7 cellular contexts compared by ENCODE assay signal in the genomic region with DNA sequence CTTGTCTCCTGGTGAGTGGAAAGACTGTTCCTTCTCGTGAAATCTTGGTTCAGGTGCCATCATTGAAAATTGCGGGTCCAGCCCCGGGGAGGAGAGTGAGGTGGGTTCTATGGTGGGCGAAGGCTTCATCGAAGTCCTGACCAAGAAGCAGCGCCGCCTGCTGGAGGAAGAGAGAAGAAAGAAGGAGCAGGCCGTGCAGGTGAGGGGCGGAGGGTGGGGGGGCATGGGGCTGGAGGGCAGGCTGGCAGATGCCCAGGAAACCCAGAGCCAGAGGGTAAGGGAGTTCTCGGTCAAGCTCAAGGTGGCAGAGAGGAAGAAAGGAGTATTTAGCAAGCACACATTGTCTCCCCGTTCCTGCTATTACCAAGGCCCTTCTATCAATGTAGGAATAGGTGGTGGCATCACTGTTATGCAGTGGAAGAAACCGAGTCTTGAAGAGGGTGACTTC. TPM values are rescaled to one million over a fixed set of nuclear protein-coding genes. Genes with fewer than 3 reads are reported as not detected.
DNase-seq lines count a peak whose midpoint lies in the region; ATAC-seq and TF ChIP-seq lines count a peak whose summit lies in the region.

No MANE protein-coding gene starts in this region.

- TF ChIP-seq CTCF in GM20000 (IDR thresholded peaks at IDR 0.05; ENCODE audit: extremely low read depth, missing control alignments), result peak; percentile 12
- peak; percentile 59 for TF ChIP-seq CTCF in OCI-LY3 (IDR thresholded peaks at IDR 0.05; ENCODE audit: low read depth, low read length)
- TF ChIP-seq CTCF in cardiac muscle cell (IDR thresholded peaks at IDR 0.05; ENCODE audit: low read depth, low read length), result peak; percentile 49

- ATAC-seq in GM18498 (IDR thresholded peaks at IDR 0.05; ENCODE audit: unreplicated experiment) (no peak), GM18861 (IDR thresholded peaks at IDR 0.05; ENCODE audit: unreplicated experiment) (no peak)

- no peak overlapping the region for H3K27ac Mint-ChIP-seq in activated T-helper 2 cell treated with anti-CD3 and anti-CD28 coated beads, Interferon-gamma antibody, Interleukin-2, Interleukin-4, amounts not matched to agents 10 μg/mL and 5 μg/mL and 100 μg/mL, durations not matched to agents 14 hours and 24 hours and 36 hours

- H3K27ac ChIP-seq in OCI-LY3 (ENCODE audit: low read length), result no peak overlapping the region
- peak overlapping the region; percentile 60 for H3K27ac ChIP-seq in cardiac muscle cell

- peaks cover 68% of the 10 kb centered on the region for H3K36me3 Mint-ChIP-seq in activated T-helper 2 cell treated with anti-CD3 and anti-CD28 coated beads, Interferon-gamma antibody, Interleukin-2, Interleukin-4, amounts not matched to agents 10 μg/mL and 5 μg/mL and 100 μg/mL, durations not matched to agents 14 hours and 24 hours and 36 hours (ENCODE audit: low read depth)

- H3K4me3 ChIP-seq in OCI-LY3 (ENCODE audit: low read length) (no peak overlapping the region), cardiac muscle cell (no peak overlapping the region)

- no peaks in the 10 kb centered on the region for H4K20me1 ChIP-seq in OCI-LY3 (ENCODE audit: insufficient read depth, low read length)

- H3K79me2 ChIP-seq in OCI-LY3 (ENCODE audit: low read length), result peaks cover 4% of the 10 kb centered on the region; the same call in 1 of the 2 replicates

- H3K9me3 ChIP-seq in OCI-LY3 (ENCODE audit: insufficient read depth, low read length), result no peaks in the 10 kb centered on the region
- H3K9me3 ChIP-seq in cardiac muscle cell (ENCODE audit: low read depth), result no peaks in the 10 kb centered on the region

- H2AFZ ChIP-seq in OCI-LY3 (ENCODE audit: low read depth, low read length), result no peak overlapping the region

- H3K4me1 Mint-ChIP-seq in activated T-helper 2 cell treated with anti-CD3 and anti-CD28 coated beads, Interferon-gamma antibody, Interleukin-2, Interleukin-4, amounts not matched to agents 10 μg/mL and 5 μg/mL and 100 μg/mL, durations not matched to agents 14 hours and 24 hours and 36 hours (ENCODE audit: low read depth), result no peaks in the 10 kb centered on the region

- H3K36me3 ChIP-seq in OCI-LY3 (replicated peaks; ENCODE audit: low read depth, low read length), result peaks cover 76% of the 10 kb centered on the region
- peaks cover 93% of the 10 kb centered on the region for H3K36me3 ChIP-seq in cardiac muscle cell

- H3K4me2 ChIP-seq in OCI-LY3 (ENCODE audit: low read length), result no peak overlapping the region

- H3K9ac ChIP-seq in OCI-LY3 (ENCODE audit: low read length), result no peak overlapping the region

- H3K27me3 Mint-ChIP-seq in activated T-helper 2 cell treated with anti-CD3 and anti-CD28 coated beads, Interferon-gamma antibody, Interleukin-2, Interleukin-4, amounts not matched to agents 10 μg/mL and 5 μg/mL and 100 μg/mL, durations not matched to agents 14 hours and 24 hours and 36 hours (ENCODE audit: low read depth), result no peaks in the 10 kb centered on the region

- peak; percentile 61 for DNase-seq in GM20000 (ENCODE audit: low spot score)
- peak; percentile 29 for DNase-seq in activated T-helper 2 cell treated with anti-CD3 and anti-CD28 coated beads, Interferon-gamma antibody, Interleukin-2, Interleukin-4, amounts not matched to agents 10 μg/mL and 5 μg/mL and 100 μg/mL, durations not matched to agents 14 hours and 24 hours and 36 hours (ENCODE audit: low spot score)
- DNase-seq in cardiac muscle cell (ENCODE audit: low read depth in 1 of 2, low spot score in 1 of 2), result peak; percentile 40 to 70
- DNase-seq in stimulated activated CD4-positive, alpha-beta T cell treated with anti-CD3 and anti-CD28 coated beads, Interleukin-1b, Interleukin-23, amount 100 ng/mL, for 1 hour (ENCODE audit: low read depth in 2 of 2), result peak; percentile 31 to 39

- intact Hi-C loops in activated T-helper 2 cell treated with anti-CD3 and anti-CD28 coated beads, Interferon-gamma antibody, Interleukin-2, Interleukin-4, amounts not matched to agents 10 μg/mL and 5 μg/mL and 100 μg/mL, durations not matched to agents 14 hours and 24 hours and 36 hours (cut with micrococcal nuclease), result no loop called here

- no peaks in the 10 kb centered on the region for H3K4me1 ChIP-seq in OCI-LY3 (ENCODE audit: low read length)
- H3K4me1 ChIP-seq in cardiac muscle cell (ENCODE audit: low read depth), result no peaks in the 10 kb centered on the region

- no peak overlapping the region for H3K4me3 Mint-ChIP-seq in activated T-helper 2 cell treated with anti-CD3 and anti-CD28 coated beads, Interferon-gamma antibody, Interleukin-2, Interleukin-4, amounts not matched to agents 10 μg/mL and 5 μg/mL and 100 μg/mL, durations not matched to agents 14 hours and 24 hours and 36 hours (ENCODE audit: low read depth)

- H3K27me3 ChIP-seq in OCI-LY3 (ENCODE audit: low read depth, low read length) (no peaks in the 10 kb centered on the region), cardiac muscle cell (no peaks in the 10 kb centered on the region)

- no peaks in the 10 kb centered on the region for H3K9me3 Mint-ChIP-seq in activated T-helper 2 cell treated with anti-CD3 and anti-CD28 coated beads, Interferon-gamma antibody, Interleukin-2, Interleukin-4, amounts not matched to agents 10 μg/mL and 5 μg/mL and 100 μg/mL, durations not matched to agents 14 hours and 24 hours and 36 hours

RNA-seq across cellular contexts. Expression of gene POMT1, which starts 24.3 kb away (rescaled TPM):
- total RNA-seq in activated T-helper 2 cell treated with anti-CD3 and anti-CD28 coated beads, Interferon-gamma antibody, Interleukin-2, Interleukin-4, amounts not matched to agents 10 μg/mL and 5 μg/mL and 100 μg/mL, durations not matched to agents 14 hours and 24 hours and 36 hours, result 44.5 and 46.9 TPM in 2 replicates
- total RNA-seq in cardiac muscle cell, result 41.9 and 55.0 TPM in 2 replicates
- 37.4 and 60.6 TPM in 2 replicates for polyA plus RNA-seq in cardiac muscle cell

RNA-seq across cellular contexts. Expression of gene UCK1, which starts 52.6 kb away (rescaled TPM):
- 22.4 and 24.9 TPM in 2 replicates for total RNA-seq in activated T-helper 2 cell treated with anti-CD3 and anti-CD28 coated beads, Interferon-gamma antibody, Interleukin-2, Interleukin-4, amounts not matched to agents 10 μg/mL and 5 μg/mL and 100 μg/mL, durations not matched to agents 14 hours and 24 hours and 36 hours
- total RNA-seq in cardiac muscle cell, result 39.5 and 57.1 TPM in 2 replicates
- 45.4 and 48.8 TPM in 2 replicates for polyA plus RNA-seq in cardiac muscle cell
